Comparison of ENCODE assay signal across 8 cellular contexts in the genomic region with DNA sequence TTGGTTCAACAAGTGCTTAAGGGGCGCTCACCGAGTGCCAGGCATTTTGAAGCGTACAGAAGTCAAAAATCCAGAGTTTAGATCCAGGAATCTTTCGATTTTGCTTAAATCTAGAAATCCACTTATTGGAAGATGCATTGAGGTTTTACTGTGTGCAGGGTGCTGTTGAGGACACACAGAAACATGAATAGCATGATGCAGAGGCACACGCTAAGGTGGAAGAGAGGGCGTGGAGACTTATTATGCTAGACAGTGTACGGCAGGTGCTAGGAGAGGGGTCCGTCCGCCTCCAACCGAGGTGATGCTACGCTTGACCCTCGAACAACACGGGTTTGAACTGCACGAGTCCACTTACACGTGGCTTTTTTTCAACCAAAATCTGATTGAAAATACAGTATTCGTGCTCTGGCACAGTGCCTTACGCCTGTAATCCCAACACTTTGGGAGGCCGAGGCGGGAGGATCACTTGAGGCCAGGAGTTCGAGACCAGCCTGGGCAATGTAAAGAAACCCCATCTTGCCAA. TPM values are rescaled to one million over a fixed set of nuclear protein-coding genes. Genes with fewer than 3 reads are reported as not detected.
A peak's percentile ranks its signal among the peaks of the same experiment; 100 is the strongest.
DNase-seq lines count a peak whose midpoint lies in the region; ATAC-seq and TF ChIP-seq lines count a peak whose summit lies in the region.

No MANE protein-coding gene starts in this region.

- in situ Hi-C loops in GM13977 (cut with MboI; ENCODE audit: low pct_unique_long_range_greater_than_20kb, low sequenced_read_pairs, unreplicated experiment) (no loop called here), KBM-7 (cut with MboI; ENCODE audit: low pct_unique_long_range_greater_than_20kb, low sequenced_read_pairs) (no loop called here)

- peak overlapping the region; percentile 34 for H2AFZ ChIP-seq in SU-DHL-6 (ENCODE audit: low read depth, low read length, severe bottlenecking)

- H3K36me3 ChIP-seq in SU-DHL-6 (ENCODE audit: low read length) (no peaks in the 10 kb centered on the region), psoas muscle (ENCODE audit: insufficient read depth in 1 of 2, low read depth in 1 of 2) (no peaks in the 10 kb centered on the region)

- no peak for TF ChIP-seq CTCF in SU-DHL-6 (IDR thresholded peaks at IDR 0.05; ENCODE audit: insufficient read depth, low read length, poor library complexity, severe bottlenecking)
- TF ChIP-seq CTCF in foreskin keratinocyte (conservative IDR thresholded peaks at IDR 0.05): no peak
- no peak for TF ChIP-seq CTCF in psoas muscle (IDR thresholded peaks at IDR 0.05)
- no peak for TF ChIP-seq CTCF in GM13977 (IDR thresholded peaks at IDR 0.05; ENCODE audit: extremely low read depth, insufficient read depth, missing control alignments)
- TF ChIP-seq CTCF in GM20000 (IDR thresholded peaks at IDR 0.05; ENCODE audit: extremely low read depth, missing control alignments): no peak

- no peaks in the 10 kb centered on the region for H3K9me2 ChIP-seq in SU-DHL-6 (replicated peaks; ENCODE audit: insufficient read depth, low read length)

- H3K27me3 ChIP-seq in SU-DHL-6 (ENCODE audit: low read length) (no peaks in the 10 kb centered on the region), foreskin keratinocyte (no peaks in the 10 kb centered on the region), psoas muscle (ENCODE audit: insufficient read depth in 3 of 3, low read length in 2 of 3) (no peaks in the 10 kb centered on the region)

- H3K4me2 ChIP-seq in SU-DHL-6 (ENCODE audit: low read depth, low read length, poor library complexity, severe bottlenecking): peak overlapping the region; percentile 62

- H3K9me3 ChIP-seq in SU-DHL-6 (ENCODE audit: insufficient read depth, low read length) (no peaks in the 10 kb centered on the region), psoas muscle (no peaks in the 10 kb centered on the region)

- H3K9ac ChIP-seq in SU-DHL-6 (ENCODE audit: low read length): peak overlapping the region; percentile 42

- intact Hi-C loops in psoas muscle (cut with DNase I): loop anchor here (5.0 to 10.0 kb wide), 7 partner anchors 56 to 281 kb away; a partner anchor contains a TSS

- H3K4me3 ChIP-seq in GM08714 (ENCODE audit: low read length) (peak overlapping the region; percentile 50), SU-DHL-6 (ENCODE audit: insufficient read depth, low read length, poor library complexity, severe bottlenecking) (peak overlapping the region; percentile 56), psoas muscle (peak overlapping the region; percentile 87)

- ATAC-seq in foreskin keratinocyte (peak; percentile 13), psoas muscle (peak in 3 of 4 donors; percentile 22 to 29 (median 27)), GM21447 (IDR thresholded peaks at IDR 0.05; ENCODE audit: unreplicated experiment) (no peak)

- 16 to 23% (median 22%) methylated on average over 20 of the region's 20 CpGs for WGBS in psoas muscle, 3 donors

- peaks cover 12% of the 10 kb centered on the region for H3K4me1 ChIP-seq in foreskin keratinocyte
- peaks cover 15% of the 10 kb centered on the region for H3K4me1 ChIP-seq in psoas muscle

- H3F3A ChIP-seq in SU-DHL-6 (ENCODE audit: insufficient read depth): no peaks in the 10 kb centered on the region

- no peaks in the 10 kb centered on the region for H4K20me1 ChIP-seq in SU-DHL-6 (ENCODE audit: low read depth, low read length)

- H3K27ac ChIP-seq in SU-DHL-6 (ENCODE audit: low read depth, low read length) (no peak overlapping the region), foreskin keratinocyte (peak overlapping the region; percentile 82), psoas muscle (peak overlapping the region; percentile 97)

- H3K79me2 ChIP-seq in SU-DHL-6 (ENCODE audit: insufficient read depth, low read length): no peaks in the 10 kb centered on the region

- no peak for DNase-seq in foreskin keratinocyte
- no peak for DNase-seq in psoas muscle
- no peak for DNase-seq in GM13977 (ENCODE audit: low spot score)
- no peak for DNase-seq in GM20000 (ENCODE audit: low spot score)
- DNase-seq in KBM-7: no peak

RNA-seq across cellular contexts. Expression of a gene that starts 1.0 kb away (rescaled TPM):
- 84.2 and 89.1 TPM in 2 replicates for total RNA-seq in foreskin keratinocyte
- 24.8 and 32.3 TPM in 2 replicates for polyA plus RNA-seq in foreskin keratinocyte
- 10 to 100 TPM; 62.0 to 80.2 (median 75.0) TPM for total RNA-seq in psoas muscle
- 10 to 100 TPM; 17.0 to 75.0 (median 27.7) TPM for polyA plus RNA-seq in psoas muscle
